ENCODE assay signal across 23 cellular contexts in genomic region chr1:220092694-220093093, GRCh38. TPM values are rescaled to one million over a fixed set of nuclear protein-coding genes. Genes with fewer than 3 reads are reported as not detected.
DNase-seq lines count a peak whose midpoint lies in the region; ATAC-seq, FAIRE-seq and TF ChIP-seq lines count a peak whose summit lies in the region.
"Had no signal": no experiment of that assay in that cellular context is flagged by ENCODE, and none has a peak within 500 bp of the region (broad histone marks: within the 10 kb centered on the region; RNA-seq: fewer than 3 reads in every experiment).

No MANE protein-coding gene starts in this region.

- POLR2A ChIA-PET in HepG2 (lab: Yijun Ruan, JAX) (interaction anchor here (2.5 kb wide), 1 partner anchor 46 kb away, joined by 9 read pairs; the partner anchor contains the start of gene EPRS1), activated B cell treated with CpG ODN at 0.5 μM for 24 hours (lab: Charles Lee) (no interaction called here)

- TF ChIP-seq EP300 in HepG2 (IDR thresholded peaks at IDR 0.05; ENCODE audit: low read depth in 2 of 2, low read length in 2 of 2) (no peak), HepG2 (CRISPR knock-in tag; IDR thresholded peaks at IDR 0.05; ENCODE audit: borderline replicate concordance) (no peak)

- H3K36me3 ChIP-seq in HepG2 (replicated peaks in 1 of 2; ENCODE audit: control insufficient read depth in 1 of 2, insufficient read depth in 2 of 2, low read length in 2 of 2): no peaks in the 10 kb centered on the region; a peak in 1 of 5 replicates
- peaks cover 0 to 3% (median under 1%) of the 10 kb centered on the region in 4 donors for H3K36me3 ChIP-seq in right lobe of liver
- no peaks in the 10 kb centered on the region for H3K36me3 ChIP-seq in effector memory CD4-positive, alpha-beta T cell (ENCODE audit: control insufficient read depth, insufficient read depth, low read length)

- H3K27ac ChIP-seq in HepG2 (ENCODE audit: extremely low read length, insufficient read depth, low read length) (peak overlapping the region; percentile 88), right lobe of liver (no peak overlapping the region)
- no peak overlapping the region for H3K27ac ChIP-seq in effector memory CD4-positive, alpha-beta T cell (ENCODE audit: insufficient read depth, low read length, poor library complexity, severe bottlenecking)
- H3K27ac ChIP-seq: C4-2B, SJSA1 had no signal

- no peak for DNase-seq in HepG2 (ENCODE audit: low spot score)
- no peak for DNase-seq in right lobe of liver
- no peak for DNase-seq in activated B cell treated with CpG ODN at 0.5 μM for 24 hours
- no peak for DNase-seq in neural crest cell (ENCODE audit: low read depth, low spot score)
- no peak for DNase-seq in stimulated activated naive CD4-positive, alpha-beta T cell (lab: John Stamatoyannopoulos, UW)
- no peak for DNase-seq in activated CD8-positive, alpha-beta memory T cell treated with anti-CD3 and anti-CD28 coated beads for 24 hours
- no peak for DNase-seq in effector memory CD4-positive, alpha-beta T cell
- DNase-seq: EL, HFFc6, IMR-90, Karpas-422, NCI-H1417, NCI-H1694 treated with DMSO at 0.1 percent for 48 hours, NCI-H2081 treated with DMSO at 0.1 percent for 48 hours, NCI-H446, NCI-H526 treated with DMSO at 0.1 percent for 48 hours had no signal

- CTCF ChIA-PET in HepG2 (lab: Yijun Ruan, JAX; ENCODE audit: low intra/inter-chr PET ratio, low total read pairs) (no interaction called here), activated B cell treated with CpG ODN at 0.5 μM for 24 hours (lab: Charles Lee) (no interaction called here)

- H3K9ac ChIP-seq in HepG2 (ENCODE audit: insufficient read depth, low read depth, low read length): peak overlapping the region; percentile 68; the same call in 1 of the 2 replicates

- no peaks in the 10 kb centered on the region for H4K20me1 ChIP-seq in HepG2 (ENCODE audit: insufficient read depth, low read length)

- TF ChIP-seq POLR2A in HepG2 (IDR thresholded peaks at IDR 0.05; ENCODE audit: insufficient read depth in 1 of 2, low read depth in 2 of 2, low read length in 2 of 2): no peak
- TF ChIP-seq POLR2A in right lobe of liver (IDR thresholded peaks at IDR 0.05): no peak

- ATAC-seq in HepG2 (no peak), right lobe of liver (no peak), activated B cell treated with CpG ODN at 0.5 μM for 24 hours (ENCODE audit: low read depth) (no peak), HG03095 (IDR thresholded peaks at IDR 0.05; ENCODE audit: unreplicated experiment) (no peak)
- ATAC-seq: Right ventricle myocardium inferior had no signal

- peak overlapping the region; percentile 78 for H3K4me2 ChIP-seq in HepG2 (ENCODE audit: low read depth, low read length)

- H3K27ac Mint-ChIP-seq in activated B cell treated with CpG ODN at 0.5 μM for 24 hours: peak overlapping the region; percentile 35
- H3K27ac Mint-ChIP-seq in neural crest cell (ENCODE audit: unreplicated experiment): no peak overlapping the region
- H3K27ac Mint-ChIP-seq: HFFc6 had no signal

- H2AFZ ChIP-seq in HepG2 (ENCODE audit: low read length): peak overlapping the region; percentile 98

- H3K4me3 ChIP-seq in HepG2 (replicated peaks in 1 of 3; ENCODE audit: insufficient read depth in 1 of 3, low read depth in 2 of 3, low read length in 3 of 3) (peak overlapping the region in 2 of 3 experiments; percentile 61 to 64; a peak in 3 of 6 replicates), right lobe of liver (no peak overlapping the region)
- no peak overlapping the region for H3K4me3 ChIP-seq in effector memory CD4-positive, alpha-beta T cell (ENCODE audit: insufficient read depth, low read depth, low read length, poor library complexity, severe bottlenecking)
- H3K4me3 ChIP-seq: SJSA1 had no signal

- H3K27me3 Mint-ChIP-seq in activated B cell treated with CpG ODN at 0.5 μM for 24 hours (no peaks in the 10 kb centered on the region), neural crest cell (ENCODE audit: low read depth) (peaks cover 4% of the 10 kb centered on the region)

- H3K9me3 Mint-ChIP-seq in activated B cell treated with CpG ODN at 0.5 μM for 24 hours: no peaks in the 10 kb centered on the region
- no peaks in the 10 kb centered on the region for H3K9me3 Mint-ChIP-seq in neural crest cell
- H3K9me3 Mint-ChIP-seq: HFFc6 had no signal

- peaks cover 26% of the 10 kb centered on the region for H3K79me2 ChIP-seq in HepG2 (ENCODE audit: insufficient read depth, low read length)

- H3K4me1 ChIP-seq in HepG2 (ENCODE audit: insufficient read depth, low read length): peaks cover 31% of the 10 kb centered on the region
- H3K4me1 ChIP-seq in right lobe of liver: peaks cover 0 to 21% (median 14%) of the 10 kb centered on the region in 4 donors
- H3K4me1 ChIP-seq in effector memory CD4-positive, alpha-beta T cell (ENCODE audit: control insufficient read depth, insufficient read depth, low read length, poor library complexity, severe bottlenecking): peaks cover 7% of the 10 kb centered on the region
- H3K4me1 ChIP-seq: SJSA1 had no signal

- peaks cover 33% of the 10 kb centered on the region for H3K4me1 Mint-ChIP-seq in activated B cell treated with CpG ODN at 0.5 μM for 24 hours
- H3K4me1 Mint-ChIP-seq in neural crest cell: peaks cover 16% of the 10 kb centered on the region

- no TSS peak for BruUV-seq in HepG2 (replicated peaks; lab: Mats Ljungman, UMichigan)

- intact Hi-C loops in HepG2 (cut with micrococcal nuclease; ENCODE audit: unreplicated experiment): loop anchor here (2.0 kb wide), 1 partner anchor 208 kb away; no protein-coding TSS in a partner anchor
- intact Hi-C loops in right lobe of liver (cut with DNase I): no loop called here
- intact Hi-C loops in activated B cell treated with CpG ODN at 0.5 μM for 24 hours (cut with micrococcal nuclease): loop anchor here (5.0 kb wide), 2 partner anchors 600 to 1685 kb away; partner anchors contain the start of gene C1orf115

- TF ChIP-seq RAD21 in HepG2 (CRISPR knock-in tag; IDR thresholded peaks at IDR 0.05): no peak

- no peaks in the 10 kb centered on the region; a peak in 1 of 5 replicates for H3K27me3 ChIP-seq in HepG2 (ENCODE audit: control insufficient read depth in 1 of 2, insufficient read depth in 2 of 2, low read length in 2 of 2)
- no peaks in the 10 kb centered on the region for H3K27me3 ChIP-seq in right lobe of liver
- H3K27me3 ChIP-seq in effector memory CD4-positive, alpha-beta T cell (replicated peaks; ENCODE audit: control insufficient read depth, insufficient read depth, low read length, poor library complexity, severe bottlenecking): no peaks in the 10 kb centered on the region
- H3K27me3 ChIP-seq: SJSA1 had no signal

- H3K4me3 Mint-ChIP-seq in activated B cell treated with CpG ODN at 0.5 μM for 24 hours: no peak overlapping the region
- H3K4me3 Mint-ChIP-seq in neural crest cell: peak overlapping the region; percentile 70

- peaks cover 20% of the 10 kb centered on the region for H3K36me3 Mint-ChIP-seq in activated B cell treated with CpG ODN at 0.5 μM for 24 hours (ENCODE audit: low read depth)
- H3K36me3 Mint-ChIP-seq in neural crest cell (ENCODE audit: low read depth): peaks cover 8% of the 10 kb centered on the region

- H3K9me3 ChIP-seq in HepG2 (ENCODE audit: low read length) (no peaks in the 10 kb centered on the region), right lobe of liver (no peaks in the 10 kb centered on the region)
- H3K9me3 ChIP-seq in effector memory CD4-positive, alpha-beta T cell (ENCODE audit: control insufficient read depth, low read length): no peaks in the 10 kb centered on the region
- H3K9me3 ChIP-seq: SJSA1 had no signal

- in situ Hi-C loops in HepG2 (cut with HindIII; ENCODE audit: extremely low pct_ligation_motif_present, low pct_unique_long_range_greater_than_20kb): no loop called here

- FAIRE-seq in HepG2 (lab: Jason Lieb, UNC): no peak
- FAIRE-seq: D721Med, H54, HTR-8/SVneo had no signal

- TF ChIP-seq CTCF in HepG2 (CRISPR knock-in tag; IDR thresholded peaks at IDR 0.05) (no peak), right lobe of liver (IDR thresholded peaks at IDR 0.05) (no peak), activated B cell treated with CpG ODN at 0.5 μM for 24 hours (IDR thresholded peaks at IDR 0.05) (no peak), neural crest cell (conservative IDR thresholded peaks at IDR 0.05) (no peak)

- 52% methylated on average over 1 of the region's 1 CpG for WGBS in HepG2 (ENCODE audit: low lambda C conversion rate)
- 100% methylated on average over 1 of the region's 1 CpG for WGBS in right lobe of liver (ENCODE audit: insufficient coverage, low coverage, low lambda C conversion rate, missing lambda C conversion rate)

RNA-seq across cellular contexts. Expression of gene IARS2, which starts 1.2 kb away (rescaled TPM):
- total RNA-seq in HepG2 (2016; rRNA removed; fragmentation: Illumina TruSeq; extraction: Trizol) (122 and 130 TPM in 2 replicates), right lobe of liver (10 to 100 TPM; 46.7 to 64.7 (median 50.0) TPM), activated B cell treated with CpG ODN at 0.5 μM for 24 hours (39.8 and 41.9 TPM in 2 replicates), neural crest cell (65.1 and 66.9 TPM in 2 replicates)
- total RNA-seq in HepG2 (2016; cell fraction: cytosol; rRNA removed; fragmentation: Illumina TruSeq; extraction: Trizol; ENCODE audit: low read depth): 16.6 and 19.1 TPM in 2 replicates
- 120 and 124 TPM in 2 replicates for total RNA-seq in HepG2 (2016; cell fraction: insoluble cytoplasmic fraction; rRNA removed; fragmentation: Illumina TruSeq; extraction: Trizol)
- 40.8 and 44.8 TPM in 2 replicates for total RNA-seq in HepG2 (2016; cell fraction: membrane; rRNA removed; fragmentation: Illumina TruSeq; extraction: Trizol)
- total RNA-seq in HepG2 (2016; cell fraction: nucleus; rRNA removed; fragmentation: Illumina TruSeq; extraction: Trizol): 73.1 and 86.9 TPM in 2 replicates
- 26.2 and 28.6 TPM in 2 replicates for polyA plus RNA-seq in HepG2 (2011; rRNA removed)
- polyA plus RNA-seq in HepG2 (2011; cell fraction: cytosol; rRNA removed): 14.1 and 21.4 TPM in 2 replicates
- polyA plus RNA-seq in HepG2 (2011; cell fraction: nucleus; rRNA removed): 11.0 and 12.0 TPM in 2 replicates
- polyA plus RNA-seq in HepG2 (2012): 71.9 and 104 TPM in 2 replicates
- polyA plus RNA-seq in HepG2 (2016; cell fraction: cytosol; fragmentation: Illumina TruSeq; extraction: Trizol; ENCODE audit: low read depth): 7.5 and 8.6 TPM in 2 replicates
- polyA plus RNA-seq in HepG2 (2016; cell fraction: insoluble cytoplasmic fraction; fragmentation: Illumina TruSeq; extraction: Trizol; ENCODE audit: low read depth): 97.9 and 98.9 TPM in 2 replicates
- 17.7 and 22.8 TPM in 2 replicates for polyA plus RNA-seq in HepG2 (2016; cell fraction: membrane; fragmentation: Illumina TruSeq; extraction: Trizol; ENCODE audit: low read depth)
- polyA plus RNA-seq in HepG2 (2016; cell fraction: nucleus; fragmentation: Illumina TruSeq; extraction: Trizol; ENCODE audit: insufficient read depth, low read depth): 65.0 and 69.9 TPM in 2 replicates
- polyA minus RNA-seq in HepG2 (2011; rRNA and poly(A)+ RNA removed; ENCODE audit: low replicate concordance): 29.3 and 35.1 TPM in 2 replicates
- 32.2 and 35.2 TPM in 2 replicates for polyA minus RNA-seq in HepG2 (2011; cell fraction: cytosol; rRNA and poly(A)+ RNA removed)
- polyA minus RNA-seq in HepG2 (2011; cell fraction: nucleus; rRNA and poly(A)+ RNA removed): 28.1 and 35.4 TPM in 2 replicates

RNA-seq across cellular contexts. Expression of gene BPNT1, which starts 3.1 kb away (rescaled TPM):
- total RNA-seq in HepG2 (2016; rRNA removed; fragmentation: Illumina TruSeq; extraction: Trizol) (43.9 and 68.2 TPM in 2 replicates), right lobe of liver (10 to 100 TPM; 13.6 to 26.1 (median 16.8) TPM), activated B cell treated with CpG ODN at 0.5 μM for 24 hours (22.8 and 23.6 TPM in 2 replicates), neural crest cell (20.2 and 21.1 TPM in 2 replicates)
- 3.0 and 3.8 TPM in 2 replicates for total RNA-seq in HepG2 (2016; cell fraction: cytosol; rRNA removed; fragmentation: Illumina TruSeq; extraction: Trizol; ENCODE audit: low read depth)
- 47.2 and 72.9 TPM in 2 replicates for total RNA-seq in HepG2 (2016; cell fraction: insoluble cytoplasmic fraction; rRNA removed; fragmentation: Illumina TruSeq; extraction: Trizol)
- 9.4 and 9.7 TPM in 2 replicates for total RNA-seq in HepG2 (2016; cell fraction: membrane; rRNA removed; fragmentation: Illumina TruSeq; extraction: Trizol)
- 18.9 and 25.7 TPM in 2 replicates for total RNA-seq in HepG2 (2016; cell fraction: nucleus; rRNA removed; fragmentation: Illumina TruSeq; extraction: Trizol)
- 33.6 and 35.2 TPM in 2 replicates for polyA plus RNA-seq in HepG2 (2011; rRNA removed)
- polyA plus RNA-seq in HepG2 (2011; cell fraction: cytosol; rRNA removed): 31.2 and 36.5 TPM in 2 replicates
- 18.6 and 24.9 TPM in 2 replicates for polyA plus RNA-seq in HepG2 (2011; cell fraction: nucleus; rRNA removed)
- 30.1 and 35.4 TPM in 2 replicates for polyA plus RNA-seq in HepG2 (2012)
- 2.6 and 2.8 TPM in 2 replicates for polyA plus RNA-seq in HepG2 (2016; cell fraction: cytosol; fragmentation: Illumina TruSeq; extraction: Trizol; ENCODE audit: low read depth)
- 54.0 and 55.4 TPM in 2 replicates for polyA plus RNA-seq in HepG2 (2016; cell fraction: insoluble cytoplasmic fraction; fragmentation: Illumina TruSeq; extraction: Trizol; ENCODE audit: low read depth)
- polyA plus RNA-seq in HepG2 (2016; cell fraction: membrane; fragmentation: Illumina TruSeq; extraction: Trizol; ENCODE audit: low read depth): 5.5 and 6.0 TPM in 2 replicates
- 25.9 and 26.4 TPM in 2 replicates for polyA plus RNA-seq in HepG2 (2016; cell fraction: nucleus; fragmentation: Illumina TruSeq; extraction: Trizol; ENCODE audit: insufficient read depth, low read depth)
- 46.2 and 61.6 TPM in 2 replicates for polyA minus RNA-seq in HepG2 (2011; rRNA and poly(A)+ RNA removed; ENCODE audit: low replicate concordance)
- 18.2 and 19.6 TPM in 2 replicates for polyA minus RNA-seq in HepG2 (2011; cell fraction: cytosol; rRNA and poly(A)+ RNA removed)
- 27.4 and 37.3 TPM in 2 replicates for polyA minus RNA-seq in HepG2 (2011; cell fraction: nucleus; rRNA and poly(A)+ RNA removed)

RNA-seq across cellular contexts. Expression of gene EPRS1, which starts 46.4 kb away (rescaled TPM):
- total RNA-seq in HepG2 (2016; rRNA removed; fragmentation: Illumina TruSeq; extraction: Trizol) (124 and 194 TPM in 2 replicates), right lobe of liver (10 to 100 TPM; 30.2 to 45.1 (median 36.8) TPM), activated B cell treated with CpG ODN at 0.5 μM for 24 hours (114 and 119 TPM in 2 replicates), neural crest cell (98.7 TPM in 2 replicates)
- total RNA-seq in HepG2 (2016; cell fraction: cytosol; rRNA removed; fragmentation: Illumina TruSeq; extraction: Trizol; ENCODE audit: low read depth): 16.7 and 18.1 TPM in 2 replicates
- 119 and 184 TPM in 2 replicates for total RNA-seq in HepG2 (2016; cell fraction: insoluble cytoplasmic fraction; rRNA removed; fragmentation: Illumina TruSeq; extraction: Trizol)
- 23.3 and 32.3 TPM in 2 replicates for total RNA-seq in HepG2 (2016; cell fraction: membrane; rRNA removed; fragmentation: Illumina TruSeq; extraction: Trizol)
- total RNA-seq in HepG2 (2016; cell fraction: nucleus; rRNA removed; fragmentation: Illumina TruSeq; extraction: Trizol): 87.3 and 93.5 TPM in 2 replicates
- 67.5 and 86.1 TPM in 2 replicates for polyA plus RNA-seq in HepG2 (2011; rRNA removed)
- 20.0 and 26.9 TPM in 2 replicates for polyA plus RNA-seq in HepG2 (2011; cell fraction: cytosol; rRNA removed)
- polyA plus RNA-seq in HepG2 (2011; cell fraction: nucleus; rRNA removed): 13.1 and 18.8 TPM in 2 replicates
- polyA plus RNA-seq in HepG2 (2012): 70.1 and 74.9 TPM in 2 replicates
- polyA plus RNA-seq in HepG2 (2016; cell fraction: cytosol; fragmentation: Illumina TruSeq; extraction: Trizol; ENCODE audit: low read depth): 4.8 and 6.3 TPM in 2 replicates
- 140 and 143 TPM in 2 replicates for polyA plus RNA-seq in HepG2 (2016; cell fraction: insoluble cytoplasmic fraction; fragmentation: Illumina TruSeq; extraction: Trizol; ENCODE audit: low read depth)
- polyA plus RNA-seq in HepG2 (2016; cell fraction: membrane; fragmentation: Illumina TruSeq; extraction: Trizol; ENCODE audit: low read depth): 13.9 and 18.0 TPM in 2 replicates
- polyA plus RNA-seq in HepG2 (2016; cell fraction: nucleus; fragmentation: Illumina TruSeq; extraction: Trizol; ENCODE audit: insufficient read depth, low read depth): 83.9 and 84.1 TPM in 2 replicates
- 61.0 and 121 TPM in 2 replicates for polyA minus RNA-seq in HepG2 (2011; rRNA and poly(A)+ RNA removed; ENCODE audit: low replicate concordance)
- polyA minus RNA-seq in HepG2 (2011; cell fraction: cytosol; rRNA and poly(A)+ RNA removed): 68.1 and 86.3 TPM in 2 replicates
- polyA minus RNA-seq in HepG2 (2011; cell fraction: nucleus; rRNA and poly(A)+ RNA removed): 60.3 and 73.6 TPM in 2 replicates

Comparison
In these comparisons a context has a peak if more than half of its experiments do, and no peak if none do; other contexts are left out.
1. H3K4me3 ChIP-seq: peak in HepG2 (2 of 3); none in right lobe of liver (0 of 3) and effector memory CD4-positive, alpha-beta T cell (single experiment).
2. intact Hi-C loops: an anchor here in HepG2 (2.0 kb wide) and activated B cell treated with CpG ODN at 0.5 μM for 24 hours (5.0 kb wide); none called in right lobe of liver.